Comparison of ENCODE assay signal across 10 cellular contexts in genomic region chr10:52098130-52098529, GRCh38.
"Had no signal": no experiment of that assay in that cellular context is flagged by ENCODE, and none has a peak within 500 bp of the region (broad histone marks: within the 10 kb centered on the region; RNA-seq: fewer than 3 reads in every experiment).

No MANE protein-coding gene starts in this region.

- DNase-seq: H9, HCEC 1CT, IMR-90, KG1 had no signal

- ATAC-seq: GM23338, HepG2, K562 had no signal

- H3K4me3 ChIP-seq: GM23338, K562 had no signal

- FAIRE-seq: H1, H54, HepG2, K562 had no signal

- H3K27ac ChIP-seq: HL-60 had no signal
